Comparison of ENCODE assay signal across 18 cellular contexts in the genomic region with DNA sequence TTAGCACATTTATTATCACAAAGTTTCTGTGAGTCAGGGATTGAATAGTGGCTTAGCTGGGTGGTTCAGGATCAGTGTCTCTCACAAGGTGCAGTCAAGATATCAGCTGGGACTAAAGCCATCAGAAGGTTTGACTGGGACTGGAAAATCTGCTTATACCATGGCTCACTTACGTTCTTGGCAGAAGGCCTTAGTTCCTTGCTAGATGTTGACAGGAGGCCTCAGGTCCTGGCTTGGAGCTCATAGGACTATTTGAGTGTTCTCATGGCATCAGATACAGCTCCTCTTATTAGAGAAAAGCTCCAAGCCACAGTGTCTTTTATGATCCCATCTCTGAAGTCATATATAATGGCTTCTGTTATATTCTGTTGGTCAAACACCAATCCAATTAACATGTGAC.
DNase-seq lines count a peak whose midpoint lies in the region; TF ChIP-seq lines count a peak whose summit lies in the region.
"Had no signal": no experiment of that assay in that cellular context is flagged by ENCODE, and none has a peak within 500 bp of the region (broad histone marks: within the 10 kb centered on the region; RNA-seq: fewer than 3 reads in every experiment).

No MANE protein-coding gene starts in this region.

- peaks cover 25% of the 10 kb centered on the region for H3K4me1 Mint-ChIP-seq in mesothelial cell of epicardium
- H3K4me1 Mint-ChIP-seq: CD4-positive, alpha-beta memory T cell had no signal

- H3K79me2 ChIP-seq in mammary epithelial cell (ENCODE audit: insufficient read depth, low read length) = no peaks in the 10 kb centered on the region

- H3K4me3 Mint-ChIP-seq in mesothelial cell of epicardium = no peak overlapping the region
- H3K4me3 Mint-ChIP-seq: CD4-positive, alpha-beta memory T cell had no signal

- no peak overlapping the region for H2AFZ ChIP-seq in mammary epithelial cell (ENCODE audit: low read depth, low read length)
- H2AFZ ChIP-seq: GM23248 had no signal

- peaks cover 19% of the 10 kb centered on the region for H3K4me1 ChIP-seq in cardiac muscle cell (ENCODE audit: low read depth)
- H3K4me1 ChIP-seq in right atrium auricular region = no peaks in the 10 kb centered on the region
- no peaks in the 10 kb centered on the region for H3K4me1 ChIP-seq in mammary epithelial cell (ENCODE audit: insufficient read depth, low read length)

- H3K9ac ChIP-seq in mammary epithelial cell (ENCODE audit: insufficient read depth, low read length) = no peak overlapping the region
- H3K9ac ChIP-seq: GM23248 had no signal

- H3K9me3 Mint-ChIP-seq in mesothelial cell of epicardium = peaks cover 4% of the 10 kb centered on the region

- no peaks in the 10 kb centered on the region for H3K9me3 ChIP-seq in cardiac muscle cell (ENCODE audit: low read depth)
- H3K9me3 ChIP-seq in right atrium auricular region = no peaks in the 10 kb centered on the region
- no peaks in the 10 kb centered on the region for H3K9me3 ChIP-seq in mammary epithelial cell (replicated peaks; ENCODE audit: insufficient read depth, low read length)

- no peaks in the 10 kb centered on the region for H3K27me3 Mint-ChIP-seq in mesothelial cell of epicardium (ENCODE audit: low read depth)
- H3K27me3 Mint-ChIP-seq: CD4-positive, alpha-beta memory T cell had no signal

- no peak overlapping the region for H3K4me2 ChIP-seq in mammary epithelial cell (ENCODE audit: insufficient read depth, low read depth, low read length)

- TF ChIP-seq CTCF in cardiac muscle cell (IDR thresholded peaks at IDR 0.05; ENCODE audit: low read depth, low read length) (no peak), right atrium auricular region (IDR thresholded peaks at IDR 0.05) (no peak), mesothelial cell of epicardium (IDR thresholded peaks at IDR 0.05; ENCODE audit: unreplicated experiment) (no peak), mammary epithelial cell (conservative IDR thresholded peaks at IDR 0.05 in 1 of 2, IDR thresholded peaks at IDR 0.05 in 1 of 2; ENCODE audit: extremely low read depth in 1 of 2, insufficient read depth in 1 of 2, low read depth in 1 of 2, low read length in 2 of 2) (no peak)

- dilution Hi-C loops in mammary epithelial cell (cut with HindIII; ENCODE audit: low sequenced_read_pairs) = no loop called here

- H3K27me3 ChIP-seq in cardiac muscle cell = no peaks in the 10 kb centered on the region
- H3K27me3 ChIP-seq in right atrium auricular region = no peaks in the 10 kb centered on the region
- no peaks in the 10 kb centered on the region for H3K27me3 ChIP-seq in mammary epithelial cell (ENCODE audit: insufficient read depth, low read length)

- no peaks in the 10 kb centered on the region for H3K36me3 Mint-ChIP-seq in mesothelial cell of epicardium
- H3K36me3 Mint-ChIP-seq: CD4-positive, alpha-beta memory T cell had no signal

- H3K27ac Mint-ChIP-seq in mesothelial cell of epicardium = peak overlapping the region; percentile 67
- H3K27ac Mint-ChIP-seq: CD4-positive, alpha-beta memory T cell had no signal

- intact Hi-C loops in mammary epithelial cell (cut with micrococcal nuclease) = no loop called here

- H3K36me3 ChIP-seq in cardiac muscle cell (no peaks in the 10 kb centered on the region), right atrium auricular region (no peaks in the 10 kb centered on the region), mammary epithelial cell (ENCODE audit: insufficient read depth, low read length) (no peaks in the 10 kb centered on the region)

- in situ Hi-C loops in mammary epithelial cell (cut with MboI; ENCODE audit: low sequenced_read_pairs in 2 of 2) = no loop called here

- BruUV-seq in mammary epithelial cell (replicated peaks; lab: Mats Ljungman, UMichigan) = no TSS peak

- H4K20me1 ChIP-seq in mammary epithelial cell (ENCODE audit: insufficient read depth, low read length) = no peaks in the 10 kb centered on the region

- WGBS in mammary epithelial cell (ENCODE audit: low coverage, missing lambda C conversion rate) = 100% methylated on average over 1 of the region's 1 CpG

- CTCF ChIA-PET in mammary epithelial cell (lab: Charles Lee; ENCODE audit: low non-redundant PET) = no interaction called here

- H3K4me3 ChIP-seq in cardiac muscle cell (no peak overlapping the region), right atrium auricular region (no peak overlapping the region), mammary epithelial cell (replicated peaks in 1 of 3; ENCODE audit: insufficient read depth in 1 of 3, low read depth in 2 of 3, low read length in 3 of 3) (no peak overlapping the region)
- H3K4me3 ChIP-seq: GM23248 had no signal

- H3K27ac ChIP-seq in cardiac muscle cell = peak overlapping the region; percentile 87
- H3K27ac ChIP-seq in right atrium auricular region = no peak overlapping the region
- H3K27ac ChIP-seq in mammary epithelial cell (ENCODE audit: insufficient read depth, low read depth, low read length) = no peak overlapping the region
- H3K27ac ChIP-seq: GM23248 had no signal

- DNase-seq in cardiac muscle cell (ENCODE audit: low read depth in 1 of 2, low spot score in 1 of 2) = peak in 1 of 2 donors; percentile 34
- no peak for DNase-seq in right atrium auricular region (ENCODE audit: low spot score)
- DNase-seq in NCI-H446 (lab: John Stamatoyannopoulos, UW) = peak; percentile 39 to 76
- DNase-seq in NCI-H69 (lab: John Stamatoyannopoulos, UW) = peak; percentile 18
- no peak for DNase-seq in mesothelial cell of epicardium (ENCODE audit: low spot score in 2 of 2, unreplicated experiment in 2 of 2)
- no peak for DNase-seq in NCI-H2029 treated with DMSO at 0.1 percent for 48 hours (lab: John Stamatoyannopoulos, UW)
- DNase-seq in stimulated activated CD4-positive, alpha-beta T cell treated with anti-CD3 and anti-CD28 coated beads, Interleukin-1b, Interleukin-23, amount 100 ng/mL, for 48 hours = no peak
- no peak for DNase-seq in mammary epithelial cell
- DNase-seq: C1 segment of cervical spinal cord; Calu3; CD4-positive, alpha-beta memory T cell; COR-L47; DMS53; DMS79 treated with DMSO at 0.1 percent for 48 hours; GF-D8; GM23248; H7; HCEC 1CT had no signal

Comparison
In these comparisons a context has a peak if more than half of its experiments do, and no peak if none do; other contexts are left out.
1. DNase-seq: peak in NCI-H446 (2 of 2) and NCI-H69 (single experiment); none in right atrium auricular region (single experiment), mesothelial cell of epicardium (0 of 2), NCI-H2029 treated with DMSO at 0.1 percent for 48 hours (single experiment), stimulated activated CD4-positive, alpha-beta T cell treated with anti-CD3 and anti-CD28 coated beads, Interleukin-1b, Interleukin-23, amount 100 ng/mL, for 48 hours (single experiment) and mammary epithelial cell (single experiment).